11 cellular contexts compared by ENCODE assay signal in the genomic region with DNA sequence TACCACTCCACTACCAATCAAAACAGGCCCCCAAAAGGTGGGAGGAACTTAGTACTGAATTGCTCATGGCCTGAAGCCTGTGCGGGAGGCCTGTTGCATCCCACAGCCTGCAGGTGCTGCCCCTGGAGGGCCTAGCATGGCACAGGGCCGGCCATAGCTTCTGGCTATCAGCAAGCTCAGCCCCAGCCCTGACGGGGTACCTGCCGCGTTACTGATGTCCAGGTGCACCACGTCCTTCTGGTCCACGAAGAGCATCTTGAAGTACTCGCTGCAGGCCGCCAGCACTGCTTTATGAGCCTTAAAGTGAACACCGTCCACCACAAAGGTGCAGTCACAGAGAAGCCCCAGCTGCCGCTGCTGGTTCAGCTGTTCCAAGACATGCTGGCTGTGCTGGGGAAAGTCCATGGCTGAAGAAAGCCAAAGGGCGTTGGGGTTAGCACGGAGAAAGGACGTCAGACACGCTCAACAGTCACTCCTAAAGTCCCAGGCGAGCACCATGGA. TPM values are rescaled to one million over a fixed set of nuclear protein-coding genes. Genes with fewer than 3 reads are reported as not detected.
DNase-seq lines count a peak whose midpoint lies in the region; ATAC-seq, FAIRE-seq and TF ChIP-seq lines count a peak whose summit lies in the region.
"Had no signal": no experiment of that assay in that cellular context is flagged by ENCODE, and none has a peak within 500 bp of the region (broad histone marks: within the 10 kb centered on the region; RNA-seq: fewer than 3 reads in every experiment).

No MANE protein-coding gene starts in this region.

- WGBS in K562 (ENCODE audit: insufficient coverage, low coverage, missing lambda C conversion rate) = 84% methylated on average over 16 of the region's 16 CpGs
- 72 to 80% methylated on average over 16 of the region's 16 CpGs for WGBS in thyroid gland, 2 donors

- peaks cover 56% of the 10 kb centered on the region for H3K79me2 ChIP-seq in K562 (ENCODE audit: control insufficient read depth, insufficient read depth, low read length)

- ATAC-seq in activated CD8-positive, alpha-beta memory T cell treated with anti-CD3 and anti-CD28 coated beads, Interleukin-2, amount 10 ng/mL, durations not matched to agents 7 days and 5 days = no peak
- no peak for ATAC-seq in K562
- ATAC-seq: PC-3 had no signal

- BruUV-seq in K562 (replicated peaks; lab: Mats Ljungman, UMichigan) = no TSS peak

- H3K27me3 ChIP-seq in K562 (ENCODE audit: control insufficient read depth in 2 of 2, insufficient read depth in 2 of 2, low read length in 2 of 2) (no peaks in the 10 kb centered on the region), muscle layer of colon (ENCODE audit: control insufficient read depth in 1 of 2, insufficient read depth in 2 of 2, low read length in 2 of 2) (no peaks in the 10 kb centered on the region), thyroid gland (no peaks in the 10 kb centered on the region)

- H2AFZ ChIP-seq in K562 (ENCODE audit: low read depth, low read length) = no peak overlapping the region

- FAIRE-seq in K562 (lab: Jason Lieb, UNC) = no peak

- H3K36me3 Mint-ChIP-seq in activated CD8-positive, alpha-beta memory T cell treated with anti-CD3 and anti-CD28 coated beads, Interleukin-2, amount 10 ng/mL, durations not matched to agents 7 days and 5 days = peaks cover 24% of the 10 kb centered on the region

- H3K9me1 ChIP-seq in K562 (ENCODE audit: control insufficient read depth, insufficient read depth, low read length) = peaks cover 8% of the 10 kb centered on the region

- no peak for TF ChIP-seq CTCF in K562 (IDR thresholded peaks at IDR 0.05 in 2 of 3, conservative IDR thresholded peaks at IDR 0.05 in 1 of 3; ENCODE audit: insufficient read depth in 2 of 3, low read depth in 1 of 3, low read length in 3 of 3)
- no peak for TF ChIP-seq CTCF in thyroid gland (IDR thresholded peaks at IDR 0.05)

- peaks cover 62% of the 10 kb centered on the region for H3K4me1 Mint-ChIP-seq in activated CD8-positive, alpha-beta memory T cell treated with anti-CD3 and anti-CD28 coated beads, Interleukin-2, amount 10 ng/mL, durations not matched to agents 7 days and 5 days

- H3K4me3 ChIP-seq in K562 (no peak overlapping the region), muscle layer of colon (ENCODE audit: low read depth in 1 of 2, low read length in 2 of 2) (no peak overlapping the region), thyroid gland (replicated peaks in 1 of 3) (no peak overlapping the region)

- H3K4me2 ChIP-seq in K562 (ENCODE audit: insufficient read depth, low read length) = no peak overlapping the region

- H3K9me3 ChIP-seq in K562 (replicated peaks; ENCODE audit: control insufficient read depth, insufficient read depth, low read depth, low read length) = no peaks in the 10 kb centered on the region
- no peaks in the 10 kb centered on the region for H3K9me3 ChIP-seq in muscle layer of colon (ENCODE audit: low read length)
- no peaks in the 10 kb centered on the region for H3K9me3 ChIP-seq in thyroid gland

- no peaks in the 10 kb centered on the region for H3K9me3 Mint-ChIP-seq in activated CD8-positive, alpha-beta memory T cell treated with anti-CD3 and anti-CD28 coated beads, Interleukin-2, amount 10 ng/mL, durations not matched to agents 7 days and 5 days (ENCODE audit: low read depth)

- TF ChIP-seq POLR2A in K562 (conservative IDR thresholded peaks at IDR 0.05) (no peak), thyroid gland (IDR thresholded peaks at IDR 0.05) (no peak)

- H3K9ac ChIP-seq in K562 (ENCODE audit: insufficient read depth in 1 of 2, low read depth in 2 of 2, low read length in 2 of 2) (peak overlapping the region; percentile 46 to 81; a peak in 2 of 4 replicates), muscle layer of colon (ENCODE audit: low read length) (peak overlapping the region; percentile 30)

- POLR2A ChIA-PET in K562 (lab: Yijun Ruan, JAX) = interaction anchor here (1.4 to 3.3 kb wide), 3 partner anchors 11 to 99 kb away, joined by 3 to 20 read pairs (median 5); no protein-coding TSS in a partner anchor

- TF ChIP-seq EP300 in K562 (IDR thresholded peaks at IDR 0.05; ENCODE audit: low read length) = no peak

- CTCF ChIA-PET in activated CD8-positive, alpha-beta memory T cell treated with anti-CD3 and anti-CD28 coated beads, Interleukin-2, amount 10 ng/mL, durations not matched to agents 7 days and 5 days (lab: Charles Lee) = interaction anchor here (1.0 kb wide), 1 partner anchor 53 kb away, joined by 3 read pairs; no protein-coding TSS in a partner anchor
- CTCF ChIA-PET in K562 (lab: Yijun Ruan, JAX; ENCODE audit: low intra/inter-chr PET ratio) = no interaction called here

- peaks cover 4% of the 10 kb centered on the region; the same call in 1 of the 2 replicates for H4K20me1 ChIP-seq in K562 (replicated peaks; ENCODE audit: control insufficient read depth, insufficient read depth, low read length)

- no peak overlapping the region for H3K4me3 Mint-ChIP-seq in activated CD8-positive, alpha-beta memory T cell treated with anti-CD3 and anti-CD28 coated beads, Interleukin-2, amount 10 ng/mL, durations not matched to agents 7 days and 5 days

- peak overlapping the region; percentile 92 for H3K27ac Mint-ChIP-seq in activated CD8-positive, alpha-beta memory T cell treated with anti-CD3 and anti-CD28 coated beads, Interleukin-2, amount 10 ng/mL, durations not matched to agents 7 days and 5 days

- H3K36me3 ChIP-seq in K562 (ENCODE audit: control insufficient read depth, insufficient read depth, low read length) = peaks cover 64% of the 10 kb centered on the region; the same call in 2 of the 3 replicates
- H3K36me3 ChIP-seq in muscle layer of colon (ENCODE audit: insufficient read depth, low read length) = peaks cover 31% of the 10 kb centered on the region
- peaks cover 21 to 31% of the 10 kb centered on the region in 2 donors for H3K36me3 ChIP-seq in thyroid gland

- TF ChIP-seq RAD21 in K562 (CRISPR knock-in tag; conservative IDR thresholded peaks at IDR 0.05 in 1 of 2, IDR thresholded peaks at IDR 0.05 in 1 of 2) = no peak

- in situ Hi-C loops in K562 (cut with MboI) = no loop called here

- intact Hi-C loops in K562 (cut with micrococcal nuclease) = no loop called here
- intact Hi-C loops in thyroid gland (cut with DNase I) = no loop called here

- H3K27ac ChIP-seq in K562 (ENCODE audit: extremely low read depth, low read depth, low read length) (peak overlapping the region; percentile 97; the same call in 1 of the 3 replicates), muscle layer of colon (ENCODE audit: low read depth, low read length) (no peak overlapping the region), thyroid gland (peak overlapping the region; percentile 88 to 98 (median 96))

- H3K27me3 Mint-ChIP-seq in activated CD8-positive, alpha-beta memory T cell treated with anti-CD3 and anti-CD28 coated beads, Interleukin-2, amount 10 ng/mL, durations not matched to agents 7 days and 5 days = no peaks in the 10 kb centered on the region

- H3K4me1 ChIP-seq in K562 (replicated peaks in 1 of 2; ENCODE audit: control insufficient read depth in 2 of 2, insufficient read depth in 2 of 2, low read length in 2 of 2) (peaks cover 50 to 70% of the 10 kb centered on the region in 2 experiments), muscle layer of colon (ENCODE audit: insufficient read depth, low read length) (peaks cover 47% of the 10 kb centered on the region), thyroid gland (peaks cover 46 to 60% of the 10 kb centered on the region in 2 donors)

- no peak for DNase-seq in activated CD8-positive, alpha-beta memory T cell treated with anti-CD3 and anti-CD28 coated beads, Interleukin-2, amount 10 ng/mL, durations not matched to agents 7 days and 5 days
- no peak for DNase-seq in activated CD8-positive, alpha-beta memory T cell treated with anti-CD3 and anti-CD28 coated beads, Interleukin-2, amount 50 U/mL, for 4 hours
- no peak for DNase-seq in K562 (ENCODE audit: extremely low read depth in 1 of 4, low spot score in 3 of 4)
- DNase-seq in thyroid gland = no peak
- DNase-seq in SIG-M5 treated with dmso at 0.1 percent for 504 hours (lab: John Stamatoyannopoulos, UW; ENCODE audit: unreplicated experiment) = no peak
- no peak for DNase-seq in ecto neural progenitor cell (ENCODE audit: low spot score)
- DNase-seq in NCI-H2029 treated with DMSO at 0.1 percent for 48 hours (lab: John Stamatoyannopoulos, UW) = no peak
- DNase-seq: foreskin melanocyte, PC-3 had no signal

RNA-seq across cellular contexts. Expression of a gene that starts 27.8 kb away (rescaled TPM):
- 10 to 100 TPM; 55.8 to 68.8 TPM for total RNA-seq in activated CD8-positive, alpha-beta memory T cell treated with anti-CD3 and anti-CD28 coated beads, Interleukin-2, amount 10 ng/mL, durations not matched to agents 7 days and 5 days
- 64.2 and 253 TPM in 2 replicates for total RNA-seq in K562 (2011; cell fraction: chromatin; rRNA removed; ENCODE audit: low replicate concordance)
- 186 and 214 TPM in 2 replicates for total RNA-seq in K562 (2011; cell fraction: nucleolus; rRNA removed)
- total RNA-seq in K562 (2011; cell fraction: nucleoplasm; rRNA removed) = 76.0 and 95.5 TPM in 2 replicates
- total RNA-seq in K562 (2014; rRNA removed) (43.3 and 54.0 TPM in 2 replicates), K562 (2014; rRNA removed; fragmentation: Illumina TruSeq; extraction: Trizol) (10.4 and 11.0 TPM in 2 replicates), K562 (2015; rRNA removed; fragmentation: Illumina TruSeq; extraction: Trizol) (29.6 and 33.2 TPM in 2 replicates), K562 (2021) (46.5 and 53.4 TPM in 2 replicates), thyroid gland (10 to 100 TPM; 31.4 to 52.1 (median 36.1) TPM)
- polyA plus RNA-seq in K562 (2011; rRNA removed) (43.4 and 71.1 TPM in 2 replicates), K562 (2014; fragmentation: Illumina TruSeq; extraction: Trizol) (15.1 and 31.6 TPM in 2 replicates), K562 (2014; fragmentation: Nextera tagmentation; extraction: Ambion mirVana) (1 to 10 TPM; 1.1 to 1.7 TPM), K562 (2014; rRNA removed) (50.3 and 54.1 TPM in 2 replicates)
- 56.0 and 83.7 TPM in 2 replicates for polyA plus RNA-seq in K562 (2011; cell fraction: cytosol; rRNA removed)
- 333 and 422 TPM in 2 replicates for polyA plus RNA-seq in K562 (2011; cell fraction: nucleus; rRNA removed)
- polyA plus RNA-seq in K562 (2012) = 34.3 and 57.6 TPM in 2 replicates
- 22.8 and 30.5 TPM in 2 replicates for polyA minus RNA-seq in K562 (2011; rRNA and poly(A)+ RNA removed)
- 36.4 and 38.9 TPM in 2 replicates for polyA minus RNA-seq in K562 (2011; cell fraction: cytosol; rRNA and poly(A)+ RNA removed)
- polyA minus RNA-seq in K562 (2011; cell fraction: nucleus; rRNA and poly(A)+ RNA removed) = 70.3 and 82.3 TPM in 2 replicates

RNA-seq across cellular contexts. Expression of a gene that starts 55.9 kb away (rescaled TPM):
- not detected for total RNA-seq in activated CD8-positive, alpha-beta memory T cell treated with anti-CD3 and anti-CD28 coated beads, Interleukin-2, amount 10 ng/mL, durations not matched to agents 7 days and 5 days
- total RNA-seq in K562 (2011; cell fraction: chromatin; rRNA removed; ENCODE audit: low replicate concordance) = not detected in 2 replicates
- not detected in 2 replicates for total RNA-seq in K562 (2011; cell fraction: nucleolus; rRNA removed)
- total RNA-seq in K562 (2011; cell fraction: nucleoplasm; rRNA removed) = not detected in 2 replicates
- total RNA-seq in K562 (2014; rRNA removed) = not detected in 2 replicates
- not detected in 2 replicates for total RNA-seq in K562 (2014; rRNA removed; fragmentation: Illumina TruSeq; extraction: Trizol)
- not detected in 2 replicates for total RNA-seq in K562 (2015; rRNA removed; fragmentation: Illumina TruSeq; extraction: Trizol)
- not detected in 2 replicates for total RNA-seq in K562 (2021)
- not detected in 2 replicates for polyA plus RNA-seq in K562 (2011; rRNA removed)
- not detected in 2 replicates for polyA plus RNA-seq in K562 (2011; cell fraction: cytosol; rRNA removed)
- not detected in 2 replicates for polyA plus RNA-seq in K562 (2011; cell fraction: nucleus; rRNA removed)
- not detected in 2 replicates for polyA plus RNA-seq in K562 (2012)
- not detected in 2 replicates for polyA plus RNA-seq in K562 (2014; fragmentation: Illumina TruSeq; extraction: Trizol)
- not detected for polyA plus RNA-seq in K562 (2014; fragmentation: Nextera tagmentation; extraction: Ambion mirVana)
- polyA plus RNA-seq in K562 (2014; rRNA removed) = not detected in 2 replicates
- polyA minus RNA-seq in K562 (2011; rRNA and poly(A)+ RNA removed) = not detected in 2 replicates
- polyA minus RNA-seq in K562 (2011; cell fraction: cytosol; rRNA and poly(A)+ RNA removed) = not detected in 2 replicates
- not detected in 2 replicates for polyA minus RNA-seq in K562 (2011; cell fraction: nucleus; rRNA and poly(A)+ RNA removed)
- under 1 TPM in 2 of 4 donors, not detected in 2; 0.11 to 0.63 TPM for total RNA-seq in thyroid gland
- total RNA-seq: PC-3, urinary bladder had no signal
